In the genomic region with DNA sequence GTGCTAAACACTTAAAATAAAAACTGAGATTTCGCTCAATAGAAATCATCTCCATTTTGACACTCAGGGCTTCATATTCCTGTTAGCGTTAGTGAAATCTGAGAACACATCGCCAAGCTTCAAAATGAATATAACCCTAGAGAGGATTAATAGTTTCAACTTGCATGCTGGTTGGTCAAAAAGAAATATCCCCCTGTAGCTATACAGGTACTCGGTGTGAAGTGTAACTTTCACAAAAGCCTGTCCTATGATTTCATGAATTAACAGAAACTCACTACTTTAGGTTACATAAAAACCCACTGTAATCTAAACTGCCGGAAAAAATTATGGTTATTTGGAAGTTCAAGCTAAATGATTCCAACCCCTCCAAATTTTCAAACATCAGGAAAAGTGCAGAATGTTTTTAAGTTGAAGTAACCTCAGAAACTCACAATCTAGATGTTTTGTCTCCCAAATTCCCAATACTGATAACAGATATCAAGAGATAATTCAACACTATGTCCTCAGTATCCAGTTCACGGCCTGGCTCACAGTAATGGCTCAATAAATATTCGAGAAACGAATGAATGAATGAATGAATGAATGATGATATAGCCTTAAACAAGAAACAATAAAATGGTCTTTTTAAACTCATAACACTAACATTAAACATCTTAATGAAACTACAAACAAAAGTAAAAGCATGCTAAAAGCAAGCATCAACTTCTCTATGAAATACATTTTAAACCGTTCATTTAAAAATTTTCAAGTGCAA, we compare ENCODE assay signal across 1 cellular context.
TF ChIP-seq lines count a peak whose summit lies in the region.

No MANE protein-coding gene starts in this region.

TF ChIP-seq in HepG2, 621 proteins besides CTCF, POLR2A, EP300 and RAD21 (continued from another document):
- TF ChIP-seq HIC2 (CRISPR knock-in tag; IDR thresholded peaks at IDR 0.05; ENCODE audit: low read depth) = no peak
- TF ChIP-seq ZNF616 (CRISPR knock-in tag; IDR thresholded peaks at IDR 0.05; ENCODE audit: low read depth) = no peak
- peak; percentile 37; the same call in 1 of the 2 replicates for TF ChIP-seq TGIF2 (CRISPR knock-in tag; IDR thresholded peaks at IDR 0.05)
